Comparison of ENCODE assay signal across 21 cellular contexts in genomic region chr1:193676996-193677569, GRCh38.
DNase-seq lines count a peak whose midpoint lies in the region; ATAC-seq, FAIRE-seq and TF ChIP-seq lines count a peak whose summit lies in the region.
"Had no signal": no experiment of that assay in that cellular context is flagged by ENCODE, and none has a peak within 500 bp of the region (broad histone marks: within the 10 kb centered on the region; RNA-seq: fewer than 3 reads in every experiment).

No MANE protein-coding gene starts in this region.

- TF ChIP-seq CTCF in D721Med (IDR thresholded peaks at IDR 0.05; ENCODE audit: insufficient read depth, missing control alignments) (no peak), VCaP (conservative IDR thresholded peaks at IDR 0.05) (no peak), foreskin keratinocyte (conservative IDR thresholded peaks at IDR 0.05) (no peak)

- FAIRE-seq in D721Med (lab: Jason Lieb, UNC) (peak; percentile 86), HTR-8/SVneo (lab: Jason Lieb, UNC) (peak; percentile 26)
- FAIRE-seq: G401.6, RCC 7860 had no signal

- H3K27ac ChIP-seq in VCaP (peak overlapping the region; percentile 49), foreskin keratinocyte (no peak overlapping the region)
- H3K27ac ChIP-seq: BLaER1, HL-60, SK-N-MC had no signal

- DNase-seq in D721Med (ENCODE audit: insufficient read length, low spot score) (no peak), HTR-8/SVneo (ENCODE audit: insufficient read length, low spot score) (no peak), foreskin keratinocyte (peak in 1 of 2 donors; percentile 66), NCI-H187 (lab: John Stamatoyannopoulos, UW) (no peak), NCI-H1105 (lab: John Stamatoyannopoulos, UW) (no peak), NCI-H446 treated with DMSO at 0.1 percent for 48 hours (lab: John Stamatoyannopoulos, UW) (no peak)
- DNase-seq: CD4-positive, alpha-beta memory T cell; DMS53; H9; NCI-H1417; NCI-H187 treated with DMSO at 0.1 percent for 48 hours; NK-92 treated with Interleukin-12 subunit alpha and Interleukin-12 subunit beta, amount 100 ng/mL, for 24 hours; Right ventricle myocardium superior; T-cell had no signal

- no peaks in the 10 kb centered on the region for H3K4me1 ChIP-seq in foreskin keratinocyte
- H3K4me1 ChIP-seq: BLaER1 had no signal

- no peaks in the 10 kb centered on the region for H3K27me3 ChIP-seq in foreskin keratinocyte
- H3K27me3 ChIP-seq: BLaER1 had no signal

- ATAC-seq in foreskin keratinocyte (peak; percentile 82), GM21529 (IDR thresholded peaks at IDR 0.05; ENCODE audit: unreplicated experiment) (no peak)
- ATAC-seq: T-cell had no signal
